In the genomic region with DNA sequence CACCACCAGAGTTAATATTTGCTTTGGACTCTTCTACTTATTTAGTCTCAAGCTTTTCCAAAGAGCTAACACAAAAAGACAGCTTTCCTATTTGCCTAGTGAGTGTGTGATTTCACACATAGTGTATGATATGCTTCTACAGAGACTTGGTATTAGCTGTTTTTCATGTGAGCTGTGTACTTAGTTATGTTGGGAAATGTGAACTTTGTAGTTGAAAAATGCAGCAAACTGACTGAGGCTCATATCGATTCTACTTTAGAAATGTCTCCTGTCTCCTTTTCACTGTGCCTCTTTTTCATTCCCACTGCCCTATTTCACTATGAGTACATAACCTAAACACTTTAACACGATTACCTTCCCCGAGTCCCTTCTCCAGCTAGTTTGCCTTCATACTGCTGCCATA, we compare ENCODE assay signal across 19 cellular contexts.
A peak's percentile ranks its signal among the peaks of the same experiment; 100 is the strongest.
DNase-seq lines count a peak whose midpoint lies in the region; ATAC-seq, FAIRE-seq and TF ChIP-seq lines count a peak whose summit lies in the region.
"Had no signal": no experiment of that assay in that cellular context is flagged by ENCODE, and none has a peak within 500 bp of the region (broad histone marks: within the 10 kb centered on the region; RNA-seq: fewer than 3 reads in every experiment).

No MANE protein-coding gene starts in this region.

- DNase-seq in NCI-H2029 (lab: John Stamatoyannopoulos, UW) (peak; percentile 3), body of pancreas (no peak), left lung (no peak), thoracic aorta (ENCODE audit: low spot score) (no peak), OCI-M2 (lab: John Stamatoyannopoulos, UW; ENCODE audit: unreplicated experiment) (no peak), mesenteric fat pad (ENCODE audit: low spot score) (no peak), NCI-H2171 treated with DMSO at 0.1 percent for 48 hours (lab: John Stamatoyannopoulos, UW) (no peak), RCC 7860 (ENCODE audit: low spot score) (no peak)
- DNase-seq: activated CD4-positive, alpha-beta T cell treated with anti-CD3 and anti-CD28 coated beads, Interleukin-2, amount 50 U/mL, for 1 hour; activated CD8-positive, alpha-beta memory T cell treated with anti-CD3 and anti-CD28 coated beads, Interleukin-2, amount 50 U/mL, for 4 hours; activated gamma-delta T cell; effector CD4-positive, alpha-beta T cell; GOT3; left ventricle myocardium superior; NCI-H510A treated with DMSO at 0.1 percent for 48 hours; Right ventricle myocardium superior; sigmoid colon; stimulated activated naive CD4-positive, alpha-beta T cell treated with Interleukin-2 at 50 U/mL for 16 hours had no signal

- H3K9me3 ChIP-seq in body of pancreas: no peaks in the 10 kb centered on the region
- no peaks in the 10 kb centered on the region for H3K9me3 ChIP-seq in left lung
- H3K9me3 ChIP-seq in thoracic aorta: no peaks in the 10 kb centered on the region
- H3K9me3 ChIP-seq: sigmoid colon had no signal

- no peaks in the 10 kb centered on the region for H3K27me3 ChIP-seq in body of pancreas
- no peaks in the 10 kb centered on the region for H3K27me3 ChIP-seq in left lung
- no peaks in the 10 kb centered on the region for H3K27me3 ChIP-seq in thoracic aorta (replicated peaks; ENCODE audit: insufficient read depth)
- H3K27me3 ChIP-seq: sigmoid colon had no signal

- FAIRE-seq in RCC 7860 (lab: Jason Lieb, UNC): no peak
- FAIRE-seq: D721Med had no signal

- intact Hi-C loops in body of pancreas (cut with DNase I) (no loop called here), left lung (cut with DNase I) (no loop called here)

- H3K4me3 ChIP-seq in body of pancreas (no peak overlapping the region), left lung (no peak overlapping the region), thoracic aorta (peak overlapping the region; percentile 12)
- H3K4me3 ChIP-seq: sigmoid colon had no signal

- no peak for TF ChIP-seq POLR2A in body of pancreas (IDR thresholded peaks at IDR 0.05)

- ATAC-seq in body of pancreas: peak; percentile 78
- ATAC-seq in left lung: peak; percentile 88
- no peak for ATAC-seq in thoracic aorta (ENCODE audit: insufficient number of reproducible peaks, low FRiP score, low read depth)
- ATAC-seq: left ventricle myocardium superior had no signal

- WGBS in body of pancreas, 2 donors: 21 to 25% methylated on average over 3 of the region's 3 CpGs

- no peak overlapping the region for H3K27ac ChIP-seq in body of pancreas
- no peak overlapping the region for H3K27ac ChIP-seq in left lung
- no peak overlapping the region for H3K27ac ChIP-seq in thoracic aorta
- H3K27ac ChIP-seq: sigmoid colon had no signal

- H3K36me3 ChIP-seq in body of pancreas (replicated peaks in 1 of 2; ENCODE audit: insufficient read depth in 1 of 2, low read depth in 2 of 2) (no peaks in the 10 kb centered on the region), left lung (no peaks in the 10 kb centered on the region), thoracic aorta (no peaks in the 10 kb centered on the region)
- H3K36me3 ChIP-seq: sigmoid colon had no signal

- H3K4me1 ChIP-seq in body of pancreas (peaks cover 34% of the 10 kb centered on the region), left lung (peaks cover 0 to 27% of the 10 kb centered on the region in 2 donors), thoracic aorta (ENCODE audit: control insufficient read depth in 1 of 2, low read depth in 2 of 2) (peaks cover 7 to 36% of the 10 kb centered on the region in 2 donors)
- H3K4me1 ChIP-seq: sigmoid colon had no signal

- TF ChIP-seq CTCF in body of pancreas (IDR thresholded peaks at IDR 0.05) (no peak), left lung (IDR thresholded peaks at IDR 0.05) (no peak), thoracic aorta (IDR thresholded peaks at IDR 0.05) (no peak)
